ENCODE assay signal across 1 cellular context in genomic region chr12:27164330-27165045, GRCh38.
TF ChIP-seq lines count a peak whose summit lies in the region.

No MANE protein-coding gene starts in this region.

TF ChIP-seq in GM12878, 131 proteins besides CTCF, POLR2A, EP300 and RAD21 (continued from another document):
- TF ChIP-seq, protein P1, sequence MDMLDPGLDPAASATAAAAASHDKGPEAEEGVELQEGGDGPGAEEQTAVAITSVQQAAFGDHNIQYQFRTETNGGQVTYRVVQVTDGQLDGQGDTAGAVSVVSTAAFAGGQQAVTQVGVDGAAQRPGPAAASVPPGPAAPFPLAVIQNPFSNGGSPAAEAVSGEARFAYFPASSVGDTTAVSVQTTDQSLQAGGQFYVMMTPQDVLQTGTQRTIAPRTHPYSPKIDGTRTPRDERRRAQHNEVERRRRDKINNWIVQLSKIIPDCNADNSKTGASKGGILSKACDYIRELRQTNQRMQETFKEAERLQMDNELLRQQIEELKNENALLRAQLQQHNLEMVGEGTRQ (IDR thresholded peaks at IDR 0.05; ENCODE audit: borderline replicate concordance, low read depth, low read length), result no peak
- TF ChIP-seq SPI1 (IDR thresholded peaks at IDR 0.05; ENCODE audit: borderline replicate concordance, insufficient read depth, low read depth, low read length), result no peak
- no peak for TF ChIP-seq RELB (IDR thresholded peaks at IDR 0.05; ENCODE audit: low read depth)
- TF ChIP-seq TCF3 (IDR thresholded peaks at IDR 0.05; ENCODE audit: borderline replicate concordance, insufficient read depth, low read depth, low read length), result no peak
- TF ChIP-seq, protein P2, sequence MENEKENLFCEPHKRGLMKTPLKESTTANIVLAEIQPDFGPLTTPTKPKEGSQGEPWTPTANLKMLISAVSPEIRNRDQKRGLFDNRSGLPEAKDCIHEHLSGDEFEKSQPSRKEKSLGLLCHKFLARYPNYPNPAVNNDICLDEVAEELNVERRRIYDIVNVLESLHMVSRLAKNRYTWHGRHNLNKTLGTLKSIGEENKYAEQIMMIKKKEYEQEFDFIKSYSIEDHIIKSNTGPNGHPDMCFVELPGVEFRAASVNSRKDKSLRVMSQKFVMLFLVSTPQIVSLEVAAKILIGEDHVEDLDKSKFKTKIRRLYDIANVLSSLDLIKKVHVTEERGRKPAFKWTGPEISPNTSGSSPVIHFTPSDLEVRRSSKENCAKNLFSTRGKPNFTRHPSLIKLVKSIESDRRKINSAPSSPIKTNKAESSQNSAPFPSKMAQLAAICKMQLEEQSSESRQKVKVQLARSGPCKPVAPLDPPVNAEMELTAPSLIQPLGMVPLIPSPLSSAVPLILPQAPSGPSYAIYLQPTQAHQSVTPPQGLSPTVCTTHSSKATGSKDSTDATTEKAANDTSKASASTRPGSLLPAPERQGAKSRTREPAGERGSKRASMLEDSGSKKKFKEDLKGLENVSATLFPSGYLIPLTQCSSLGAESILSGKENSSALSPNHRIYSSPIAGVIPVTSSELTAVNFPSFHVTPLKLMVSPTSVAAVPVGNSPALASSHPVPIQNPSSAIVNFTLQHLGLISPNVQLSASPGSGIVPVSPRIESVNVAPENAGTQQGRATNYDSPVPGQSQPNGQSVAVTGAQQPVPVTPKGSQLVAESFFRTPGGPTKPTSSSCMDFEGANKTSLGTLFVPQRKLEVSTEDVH (IDR thresholded peaks at IDR 0.05; ENCODE audit: low read depth, partially characterized antibody), result no peak
- no peak for TF ChIP-seq SMARCA5 (IDR thresholded peaks at IDR 0.05)
